In the genomic region with DNA sequence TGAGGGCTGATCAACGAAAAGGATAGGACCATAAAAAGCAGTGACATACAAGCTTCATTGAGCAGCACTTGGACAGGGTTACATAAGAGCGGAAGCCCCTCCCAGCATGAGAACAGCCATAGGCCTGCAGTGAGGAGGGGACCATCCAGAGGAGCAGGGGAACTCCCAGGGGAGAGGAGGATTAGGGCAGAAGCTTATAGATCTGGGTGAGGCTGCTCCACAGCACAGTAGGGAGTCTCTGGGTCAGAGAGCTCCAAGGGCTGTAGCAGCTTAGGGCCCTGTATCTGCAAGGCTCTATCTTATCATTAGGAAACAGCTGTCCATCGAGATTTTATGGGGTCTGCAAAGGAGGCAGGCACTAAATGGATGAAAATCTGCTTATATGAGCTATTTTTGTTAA, we compare ENCODE assay signal across 1 cellular context.
TF ChIP-seq lines count a peak whose summit lies in the region.

No MANE protein-coding gene starts in this region.

TF ChIP-seq in SK-N-SH treated with all-trans-retinoic acid at 6 μM for 48 hours, 23 proteins besides CTCF, POLR2A, EP300 and RAD21 (continued from another document):
- TF ChIP-seq, protein P1, sequence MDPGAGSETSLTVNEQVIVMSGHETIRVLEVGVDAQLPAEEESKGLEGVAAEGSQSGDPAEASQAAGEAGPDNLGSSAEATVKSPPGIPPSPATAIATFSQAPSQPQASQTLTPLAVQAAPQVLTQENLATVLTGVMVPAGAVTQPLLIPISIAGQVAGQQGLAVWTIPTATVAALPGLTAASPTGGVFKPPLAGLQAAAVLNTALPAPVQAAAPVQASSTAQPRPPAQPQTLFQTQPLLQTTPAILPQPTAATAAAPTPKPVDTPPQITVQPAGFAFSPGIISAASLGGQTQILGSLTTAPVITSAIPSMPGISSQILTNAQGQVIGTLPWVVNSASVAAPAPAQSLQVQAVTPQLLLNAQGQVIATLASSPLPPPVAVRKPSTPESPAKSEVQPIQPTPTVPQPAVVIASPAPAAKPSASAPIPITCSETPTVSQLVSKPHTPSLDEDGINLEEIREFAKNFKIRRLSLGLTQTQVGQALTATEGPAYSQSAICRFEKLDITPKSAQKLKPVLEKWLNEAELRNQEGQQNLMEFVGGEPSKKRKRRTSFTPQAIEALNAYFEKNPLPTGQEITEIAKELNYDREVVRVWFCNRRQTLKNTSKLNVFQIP (CRISPR knock-in tag; IDR thresholded peaks at IDR 0.05; ENCODE audit: borderline replicate concordance, low read depth): no peak
TF ChIP-seq in SK-N-SH treated with all-trans-retinoic acid at 6 μM for 48 hours: peak in this region for 0.
